3 cellular contexts compared by ENCODE assay signal in genomic region chr19:2013683-2013961, GRCh38.
TF ChIP-seq lines count a peak whose summit lies in the region.

No MANE protein-coding gene starts in this region.

TF ChIP-seq in SK-N-SH, 30 proteins besides CTCF, POLR2A, EP300 and RAD21:
- TF ChIP-seq TAF1 (IDR thresholded peaks at IDR 0.05; ENCODE audit: borderline replicate concordance, low read depth, low read length) (no peak), RCOR1 (IDR thresholded peaks at IDR 0.05; ENCODE audit: low read length) (no peak), PBX3 (IDR thresholded peaks at IDR 0.05) (no peak), NRF1 (IDR thresholded peaks at IDR 0.05; ENCODE audit: low read depth, low read length) (no peak), IRF3 (IDR thresholded peaks at IDR 0.05; ENCODE audit: low read depth, low read length) (no peak), SIN3A (IDR thresholded peaks at IDR 0.05; ENCODE audit: borderline replicate concordance, low read depth, low read length) (no peak), MXI1 (IDR thresholded peaks at IDR 0.05; ENCODE audit: low read depth, low read length) (no peak), MEF2A (IDR thresholded peaks at IDR 0.05; ENCODE audit: borderline replicate concordance, low read depth) (no peak), GATA2 (CRISPR knock-in tag; IDR thresholded peaks at IDR 0.05) (no peak), ELF1 (IDR thresholded peaks at IDR 0.05) (no peak), NFIC (IDR thresholded peaks at IDR 0.05; ENCODE audit: borderline replicate concordance) (no peak), SMC3 (IDR thresholded peaks at IDR 0.05; ENCODE audit: low read depth, low read length) (no peak), FOXJ3 (CRISPR knock-in tag; IDR thresholded peaks at IDR 0.05) (no peak)
- TF ChIP-seq, protein P1, sequence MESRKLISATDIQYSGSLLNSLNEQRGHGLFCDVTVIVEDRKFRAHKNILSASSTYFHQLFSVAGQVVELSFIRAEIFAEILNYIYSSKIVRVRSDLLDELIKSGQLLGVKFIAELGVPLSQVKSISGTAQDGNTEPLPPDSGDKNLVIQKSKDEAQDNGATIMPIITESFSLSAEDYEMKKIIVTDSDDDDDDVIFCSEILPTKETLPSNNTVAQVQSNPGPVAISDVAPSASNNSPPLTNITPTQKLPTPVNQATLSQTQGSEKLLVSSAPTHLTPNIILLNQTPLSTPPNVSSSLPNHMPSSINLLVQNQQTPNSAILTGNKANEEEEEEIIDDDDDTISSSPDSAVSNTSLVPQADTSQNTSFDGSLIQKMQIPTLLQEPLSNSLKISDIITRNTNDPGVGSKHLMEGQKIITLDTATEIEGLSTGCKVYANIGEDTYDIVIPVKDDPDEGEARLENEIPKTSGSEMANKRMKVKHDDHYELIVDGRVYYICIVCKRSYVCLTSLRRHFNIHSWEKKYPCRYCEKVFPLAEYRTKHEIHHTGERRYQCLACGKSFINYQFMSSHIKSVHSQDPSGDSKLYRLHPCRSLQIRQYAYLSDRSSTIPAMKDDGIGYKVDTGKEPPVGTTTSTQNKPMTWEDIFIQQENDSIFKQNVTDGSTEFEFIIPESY (IDR thresholded peaks at IDR 0.05; ENCODE audit: borderline replicate concordance, low read depth): no peak

TF ChIP-seq in SK-N-SH treated with all-trans-retinoic acid at 6 μM for 48 hours, 23 proteins besides CTCF, POLR2A, EP300 and RAD21:
- TF ChIP-seq CSDC2 (CRISPR knock-in tag; IDR thresholded peaks at IDR 0.05) (no peak), RARB (CRISPR knock-in tag; IDR thresholded peaks at IDR 0.05) (no peak), POU6F1 (CRISPR knock-in tag; IDR thresholded peaks at IDR 0.05; ENCODE audit: borderline replicate concordance, low read depth) (no peak), ZFP30 (CRISPR knock-in tag; IDR thresholded peaks at IDR 0.05) (no peak)
- TF ChIP-seq, protein P2, sequence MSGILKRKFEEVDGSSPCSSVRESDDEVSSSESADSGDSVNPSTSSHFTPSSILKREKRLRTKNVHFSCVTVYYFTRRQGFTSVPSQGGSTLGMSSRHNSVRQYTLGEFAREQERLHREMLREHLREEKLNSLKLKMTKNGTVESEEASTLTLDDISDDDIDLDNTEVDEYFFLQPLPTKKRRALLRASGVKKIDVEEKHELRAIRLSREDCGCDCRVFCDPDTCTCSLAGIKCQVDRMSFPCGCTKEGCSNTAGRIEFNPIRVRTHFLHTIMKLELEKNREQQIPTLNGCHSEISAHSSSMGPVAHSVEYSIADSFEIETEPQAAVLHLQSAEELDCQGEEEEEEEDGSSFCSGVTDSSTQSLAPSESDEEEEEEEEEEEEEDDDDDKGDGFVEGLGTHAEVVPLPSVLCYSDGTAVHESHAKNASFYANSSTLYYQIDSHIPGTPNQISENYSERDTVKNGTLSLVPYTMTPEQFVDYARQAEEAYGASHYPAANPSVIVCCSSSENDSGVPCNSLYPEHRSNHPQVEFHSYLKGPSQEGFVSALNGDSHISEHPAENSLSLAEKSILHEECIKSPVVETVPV (CRISPR knock-in tag; IDR thresholded peaks at IDR 0.05): no peak

TF ChIP-seq in GM12878, 131 proteins besides CTCF, POLR2A, EP300 and RAD21:
- TF ChIP-seq FOXM1 (IDR thresholded peaks at IDR 0.05; ENCODE audit: low read depth, low read length) (no peak), KDM1A (IDR thresholded peaks at IDR 0.05; ENCODE audit: borderline replicate concordance) (no peak), PAX8 (IDR thresholded peaks at IDR 0.05) (no peak), SREBF2 (IDR thresholded peaks at IDR 0.05; ENCODE audit: low read length) (no peak), SUPT20H (IDR thresholded peaks at IDR 0.05; ENCODE audit: borderline replicate concordance, control insufficient read depth, low read depth, low read length) (no peak)
- TF ChIP-seq, protein P1 (IDR thresholded peaks at IDR 0.05): no peak
